In genomic region chr9:34986541-34987047, GRCh38 we compare ENCODE assay signal across 8 cellular contexts.
A peak's percentile ranks its signal among the peaks of the same experiment; 100 is the strongest.
DNase-seq lines count a peak whose midpoint lies in the region; ATAC-seq lines count a peak whose summit lies in the region.

No MANE protein-coding gene starts in this region.

- ATAC-seq in HG02885 (IDR thresholded peaks at IDR 0.05; ENCODE audit: poor library complexity, unreplicated experiment), result no peak

- peak; percentile 35 for DNase-seq in COLO668 (lab: John Stamatoyannopoulos, UW; ENCODE audit: unreplicated experiment)
- peak; percentile 42 for DNase-seq in NCI-H128 (lab: John Stamatoyannopoulos, UW; ENCODE audit: unreplicated experiment)
- peak; percentile 67 for DNase-seq in activated CD8-positive, alpha-beta memory T cell treated with anti-CD3 and anti-CD28 coated beads, Interleukin-2, amount 50 U/mL, for 48 hours
- DNase-seq in head of caudate nucleus, result peak; percentile 58 to 93 (median 80)
- DNase-seq in substantia nigra (lab: John Stamatoyannopoulos, UW), result peak in 33 of 49 donors; percentile 16 to 84 (median 42)
- no peak for DNase-seq in HuH-7 (ENCODE audit: low spot score)
- DNase-seq in AG20443 (ENCODE audit: low spot score), result no peak

- H3K27ac ChIP-seq in substantia nigra (ENCODE audit: low read depth, low read length, poor library complexity, severe bottlenecking), result no peak overlapping the region

- intact Hi-C loops in head of caudate nucleus (cut with DNase I), result loop anchor here (5.0 kb wide), 1 partner anchor 91 kb away; the partner anchor contains the start of gene FANCG

Comparison
In these comparisons a context has a peak if more than half of its experiments do, and no peak if none do; other contexts are left out.
1. DNase-seq: peak in COLO668 (single experiment), NCI-H128 (single experiment), activated CD8-positive, alpha-beta memory T cell treated with anti-CD3 and anti-CD28 coated beads, Interleukin-2, amount 50 U/mL, for 48 hours (single experiment), head of caudate nucleus (42 of 42) and substantia nigra (33 of 49); none in HuH-7 (single experiment) and AG20443 (single experiment).